ENCODE assay signal across 10 cellular contexts in genomic region chrX:68695206-68695845, GRCh38. TPM values are rescaled to one million over a fixed set of nuclear protein-coding genes. Genes with fewer than 3 reads are reported as not detected.
DNase-seq lines count a peak whose midpoint lies in the region; ATAC-seq, FAIRE-seq and TF ChIP-seq lines count a peak whose summit lies in the region.
"Had no signal": no experiment of that assay in that cellular context is flagged by ENCODE, and none has a peak within 500 bp of the region (broad histone marks: within the 10 kb centered on the region; RNA-seq: fewer than 3 reads in every experiment).

No MANE protein-coding gene starts in this region.

- FAIRE-seq in kidney (lab: Jason Lieb, UNC): no peak

- ATAC-seq in T-helper 17 cell: no peak
- no peak for ATAC-seq in gastrocnemius medialis

- H3K27ac Mint-ChIP-seq in T-helper 17 cell: no peak overlapping the region
- H3K27ac Mint-ChIP-seq: activated CD8-positive, alpha-beta T cell treated with anti-CD3 and anti-CD28 coated beads for 36 hours; activated naive CD8-positive, alpha-beta T cell had no signal

- intact Hi-C loops in kidney (cut with DNase I): no loop called here
- intact Hi-C loops in gastrocnemius medialis (cut with DNase I; ENCODE audit: low total_unique reads): loop anchor here (10.0 kb wide), 1 partner anchor 281 kb away; no protein-coding TSS in a partner anchor

- H3K36me3 Mint-ChIP-seq in T-helper 17 cell (ENCODE audit: low read depth): no peaks in the 10 kb centered on the region
- H3K36me3 Mint-ChIP-seq: activated naive CD8-positive, alpha-beta T cell had no signal

- no peak for TF ChIP-seq POLR2A in gastrocnemius medialis (IDR thresholded peaks at IDR 0.05)

- H3K4me3 ChIP-seq in HUES6 (ENCODE audit: low read depth, low read length) (peak overlapping the region; percentile 70; the same call in 1 of the 2 replicates), kidney (ENCODE audit: low read length in 2 of 2) (peak overlapping the region; percentile 75 to 80), gastrocnemius medialis (peak overlapping the region; percentile 10 to 82 (median 70))

- H3K9me3 ChIP-seq in HUES6 (ENCODE audit: control insufficient read depth, insufficient read depth, low read depth, low read length) (peaks cover 9% of the 10 kb centered on the region; the same call in 1 of the 2 replicates), T-helper 17 cell (ENCODE audit: control insufficient read depth, low read length, poor library complexity, severe bottlenecking) (no peaks in the 10 kb centered on the region), kidney (ENCODE audit: control insufficient read depth in 1 of 2, low read length in 2 of 2) (no peaks in the 10 kb centered on the region), gastrocnemius medialis (no peaks in the 10 kb centered on the region)

- H3K27me3 ChIP-seq in HUES6 (ENCODE audit: control insufficient read depth, insufficient read depth, low read length): peaks cover 17% of the 10 kb centered on the region
- no peaks in the 10 kb centered on the region for H3K27me3 ChIP-seq in gastrocnemius medialis

- TF ChIP-seq CTCF in kidney (IDR thresholded peaks at IDR 0.05; ENCODE audit: borderline replicate concordance, extremely low read depth, insufficient read depth) (no peak), gastrocnemius medialis (IDR thresholded peaks at IDR 0.05 in 4 of 5, conservative IDR thresholded peaks at IDR 0.05 in 1 of 5) (no peak)

- DNase-seq in T-helper 17 cell (no peak), kidney (no peak), gastrocnemius medialis (no peak), NCI-H146 (lab: John Stamatoyannopoulos, UW) (no peak), NOMO-1 treated with DMSO at 0.1 percent for 48 hours (lab: John Stamatoyannopoulos, UW; ENCODE audit: unreplicated experiment) (no peak), ureter (ENCODE audit: low spot score) (no peak)
- DNase-seq: activated CD8-positive, alpha-beta T cell treated with anti-CD3 and anti-CD28 coated beads for 36 hours; NCI-H187 had no signal

- H3K4me1 Mint-ChIP-seq in T-helper 17 cell: peaks cover 2% of the 10 kb centered on the region

- H3K4me1 ChIP-seq in HUES6 (ENCODE audit: control insufficient read depth, insufficient read depth, low read length) (peaks cover 58% of the 10 kb centered on the region), kidney (ENCODE audit: control insufficient read depth in 1 of 2, insufficient read depth in 1 of 2, low read depth in 1 of 2, low read length in 2 of 2) (peaks cover 26 to 28% of the 10 kb centered on the region in 2 donors), gastrocnemius medialis (peaks cover 13 to 19% of the 10 kb centered on the region in 2 donors)

- H3K9ac ChIP-seq in HUES6 (ENCODE audit: low read length) (no peak overlapping the region), kidney (ENCODE audit: low read length in 2 of 2) (peak overlapping the region in 1 of 2 donors; percentile 85)

- peak overlapping the region; percentile 15 for H3K4me3 Mint-ChIP-seq in T-helper 17 cell
- H3K4me3 Mint-ChIP-seq: activated naive CD8-positive, alpha-beta T cell had no signal

- H3K36me3 ChIP-seq in HUES6 (ENCODE audit: control insufficient read depth, insufficient read depth, low read length) (no peaks in the 10 kb centered on the region), kidney (ENCODE audit: control insufficient read depth in 1 of 2, insufficient read depth in 2 of 2, low read length in 2 of 2) (no peaks in the 10 kb centered on the region), gastrocnemius medialis (no peaks in the 10 kb centered on the region)

- in situ Hi-C loops in gastrocnemius medialis (cut with MboI; ENCODE audit: low sequenced_read_pairs in 4 of 4): no loop called here

- peaks cover 13% of the 10 kb centered on the region for H3K27me3 Mint-ChIP-seq in T-helper 17 cell

- H3K27ac ChIP-seq in HUES6 (ENCODE audit: low read depth, low read length): no peak overlapping the region
- H3K27ac ChIP-seq in kidney (ENCODE audit: low read depth in 2 of 2, low read length in 2 of 2): peak overlapping the region; percentile 82 to 85
- H3K27ac ChIP-seq in gastrocnemius medialis: peak overlapping the region; percentile 85 to 92 (median 86)

RNA-seq across cellular contexts. Expression of gene STARD8, which starts 47.9 kb away (rescaled TPM):
- total RNA-seq in T-helper 17 cell (1 to 10 TPM in 1 of 2 donors, under 1 TPM in 1; 0.94 to 3.3 TPM), kidney (23.4 TPM), gastrocnemius medialis (1 to 10 TPM; 6.6 to 9.4 (median 9.1) TPM), ureter (10.9 TPM)
- 12.7 TPM for polyA plus RNA-seq in kidney (ENCODE audit: insufficient read depth, low read depth, low replicate concordance)
